Comparison of ENCODE assay signal across 13 cellular contexts in genomic region chr5:135217669-135218485, GRCh38.
A peak's percentile ranks its signal among the peaks of the same experiment; 100 is the strongest.
DNase-seq lines count a peak whose midpoint lies in the region; ATAC-seq and TF ChIP-seq lines count a peak whose summit lies in the region.
"Had no signal": no experiment of that assay in that cellular context is flagged by ENCODE, and none has a peak within 500 bp of the region (broad histone marks: within the 10 kb centered on the region; RNA-seq: fewer than 3 reads in every experiment).

No MANE protein-coding gene starts in this region.

- no peak overlapping the region for H3K4me3 Mint-ChIP-seq in type B pancreatic cell
- H3K4me3 Mint-ChIP-seq: activated naive CD8-positive, alpha-beta T cell treated with anti-CD3 and anti-CD28 coated beads, Interleukin-2, amount 50 U/mL, for 24 hours; natural killer cell had no signal

- no peaks in the 10 kb centered on the region for H3K4me1 ChIP-seq in RWPE2 (ENCODE audit: insufficient read depth, poor library complexity, severe bottlenecking)

- no peak for ATAC-seq in RWPE2 (ENCODE audit: low read depth)
- ATAC-seq: activated naive CD8-positive, alpha-beta T cell treated with anti-CD3 and anti-CD28 coated beads, Interleukin-2, amount 50 U/mL, for 24 hours; natural killer cell had no signal

- DNase-seq in NCI-H82 (lab: John Stamatoyannopoulos, UW) (peak; percentile 29), NCI-H82 treated with DMSO at 0.1 percent for 48 hours (lab: John Stamatoyannopoulos, UW; ENCODE audit: unreplicated experiment) (no peak), RWPE2 (ENCODE audit: low spot score) (peak; percentile 19), iPS-NIHi11 (ENCODE audit: low spot score) (peak; percentile 72), type B pancreatic cell (ENCODE audit: extremely low spot score, unreplicated experiment) (peak; percentile 52), NCI-H2227 (lab: John Stamatoyannopoulos, UW; ENCODE audit: unreplicated experiment) (no peak), H4 (ENCODE audit: low spot score) (no peak), retina (no peak)
- DNase-seq: activated naive CD8-positive, alpha-beta T cell treated with anti-CD3 and anti-CD28 coated beads, Interleukin-2, amount 50 U/mL, for 24 hours; cortex of kidney; natural killer cell; NCI-H446 treated with DMSO at 0.1 percent for 48 hours had no signal

- H3K9me3 Mint-ChIP-seq in type B pancreatic cell = no peaks in the 10 kb centered on the region
- H3K9me3 Mint-ChIP-seq: activated naive CD8-positive, alpha-beta T cell treated with anti-CD3 and anti-CD28 coated beads, Interleukin-2, amount 50 U/mL, for 24 hours; natural killer cell had no signal

- H3K27me3 ChIP-seq in RWPE2 (ENCODE audit: insufficient read depth, poor library complexity, severe bottlenecking) = no peaks in the 10 kb centered on the region

- no peak for TF ChIP-seq CTCF in RWPE2 (IDR thresholded peaks at IDR 0.05; ENCODE audit: poor library complexity, severe bottlenecking)
- peak; percentile 26 for TF ChIP-seq CTCF in type B pancreatic cell (conservative IDR thresholded peaks at IDR 0.05)

- peaks cover 27% of the 10 kb centered on the region for H3K27me3 Mint-ChIP-seq in type B pancreatic cell
- H3K27me3 Mint-ChIP-seq: activated naive CD8-positive, alpha-beta T cell treated with anti-CD3 and anti-CD28 coated beads, Interleukin-2, amount 50 U/mL, for 24 hours had no signal

- H3K27ac ChIP-seq in RWPE2 (ENCODE audit: poor library complexity, severe bottlenecking) = no peak overlapping the region

- H3K36me3 ChIP-seq in RWPE2 (ENCODE audit: low read depth) = no peaks in the 10 kb centered on the region
- H3K36me3 ChIP-seq: thoracic aorta had no signal

- no peaks in the 10 kb centered on the region for H3K36me3 Mint-ChIP-seq in type B pancreatic cell
- H3K36me3 Mint-ChIP-seq: natural killer cell had no signal

- no peak overlapping the region for H3K4me3 ChIP-seq in RWPE2 (ENCODE audit: severe bottlenecking)
- H3K4me3 ChIP-seq: thoracic aorta had no signal

- no peak overlapping the region for H3K27ac Mint-ChIP-seq in type B pancreatic cell
- H3K27ac Mint-ChIP-seq: activated naive CD8-positive, alpha-beta T cell treated with anti-CD3 and anti-CD28 coated beads, Interleukin-2, amount 50 U/mL, for 24 hours; natural killer cell had no signal

- H3K9me3 ChIP-seq in RWPE2 (ENCODE audit: severe bottlenecking) = no peaks in the 10 kb centered on the region
- H3K9me3 ChIP-seq: thoracic aorta had no signal

- H3K4me1 Mint-ChIP-seq in type B pancreatic cell (ENCODE audit: unreplicated experiment) = peaks cover 7% of the 10 kb centered on the region
- H3K4me1 Mint-ChIP-seq: activated naive CD8-positive, alpha-beta T cell treated with anti-CD3 and anti-CD28 coated beads, Interleukin-2, amount 50 U/mL, for 24 hours; natural killer cell had no signal

Comparison
In these comparisons a context has a peak if more than half of its experiments do, and no peak if none do; other contexts are left out.
1. DNase-seq: peak in NCI-H82 (single experiment), RWPE2 (single experiment), iPS-NIHi11 (single experiment) and type B pancreatic cell (single experiment); none in NCI-H82 treated with DMSO at 0.1 percent for 48 hours (single experiment), NCI-H2227 (single experiment), H4 (single experiment) and retina (single experiment).